22 cellular contexts compared by ENCODE assay signal in genomic region chr13:39900106-39900750, GRCh38.
DNase-seq lines count a peak whose midpoint lies in the region; ATAC-seq and TF ChIP-seq lines count a peak whose summit lies in the region.
"Had no signal": no experiment of that assay in that cellular context is flagged by ENCODE, and none has a peak within 500 bp of the region (broad histone marks: within the 10 kb centered on the region; RNA-seq: fewer than 3 reads in every experiment).

No MANE protein-coding gene starts in this region.

- H3K27ac ChIP-seq in A673 (ENCODE audit: low read depth, low read length, poor library complexity, severe bottlenecking) (no peak overlapping the region), hepatocyte (no peak overlapping the region)
- H3K27ac ChIP-seq: epithelial cell of prostate, heart left ventricle, neural progenitor cell, suprapubic skin had no signal

- intact Hi-C loops in A673 (cut with micrococcal nuclease; ENCODE audit: unreplicated experiment) = no loop called here

- H4K20me1 ChIP-seq in hepatocyte (ENCODE audit: insufficient read depth, poor library complexity, severe bottlenecking) = no peaks in the 10 kb centered on the region

- H3K27me3 ChIP-seq in A673 (replicated peaks; ENCODE audit: insufficient read depth, low read depth, low read length, poor library complexity) (no peaks in the 10 kb centered on the region), hepatocyte (no peaks in the 10 kb centered on the region)
- H3K27me3 ChIP-seq: adrenal gland, heart left ventricle, neural progenitor cell, sigmoid colon, suprapubic skin had no signal

- H3K9me3 ChIP-seq in A673 (ENCODE audit: low read depth, low read length, poor library complexity, severe bottlenecking) = no peaks in the 10 kb centered on the region
- no peaks in the 10 kb centered on the region for H3K9me3 ChIP-seq in hepatocyte (ENCODE audit: low read depth)
- H3K9me3 ChIP-seq: adrenal gland, Caco-2, heart left ventricle, sigmoid colon, suprapubic skin had no signal

- no peak overlapping the region for H3K4me2 ChIP-seq in hepatocyte
- H3K4me2 ChIP-seq: neural progenitor cell had no signal

- TF ChIP-seq CTCF in A673 (conservative IDR thresholded peaks at IDR 0.05; ENCODE audit: low read depth, low read length) (no peak), LNCaP clone FGC (IDR thresholded peaks at IDR 0.05; ENCODE audit: control insufficient read depth, extremely low read depth, insufficient read depth) (no peak), choroid plexus epithelial cell (conservative IDR thresholded peaks at IDR 0.05; ENCODE audit: low read depth, low read length) (peak; percentile 2), hepatocyte (IDR thresholded peaks at IDR 0.05; ENCODE audit: poor library complexity) (no peak)

- POLR2A ChIA-PET in A673 (lab: Charles Lee; ENCODE audit: low non-redundant PET) = interaction anchor here (0.6 kb wide), 1 partner anchor 59 kb away, joined by 6 read pairs; no protein-coding TSS in a partner anchor

- ATAC-seq in HG02981 (IDR thresholded peaks at IDR 0.05; ENCODE audit: unreplicated experiment) = no peak
- ATAC-seq: activated CD8-positive, alpha-beta T cell treated with anti-CD3 and anti-CD28 coated beads, Interleukin-2, amount 10 ng/mL, durations not matched to agents 7 days and 5 days had no signal

- H3K4me1 ChIP-seq in A673 (ENCODE audit: insufficient read depth, low read length, poor library complexity, severe bottlenecking) (no peaks in the 10 kb centered on the region), hepatocyte (ENCODE audit: insufficient read depth) (peaks cover 7% of the 10 kb centered on the region)
- H3K4me1 ChIP-seq: Caco-2, neural progenitor cell, suprapubic skin had no signal

- no peak overlapping the region for H2AFZ ChIP-seq in hepatocyte
- H2AFZ ChIP-seq: neural progenitor cell had no signal

- DNase-seq in A673 (ENCODE audit: low spot score) (peak; percentile 18), LNCaP clone FGC (ENCODE audit: low read depth) (peak; percentile 79), choroid plexus epithelial cell (ENCODE audit: low read depth) (peak; percentile 95), left kidney (ENCODE audit: low read depth, low spot score) (peak; percentile 9), T1000 (lab: John Stamatoyannopoulos, UW) (no peak), hepatocyte (ENCODE audit: low spot score) (no peak)
- no peak for DNase-seq in stimulated activated CD4-positive, alpha-beta T cell treated with anti-CD3 and anti-CD28 coated beads, Interleukin-2, amount 100 ng/mL, for 48 hours
- DNase-seq: activated B cell treated with CpG ODN at 0.5 μM for 24 hours; activated CD8-positive, alpha-beta T cell treated with anti-CD3 and anti-CD28 coated beads, Interleukin-2, amount 10 ng/mL, durations not matched to agents 7 days and 5 days; adrenal gland; AML-193; Caco-2; heart left ventricle; islet precursor cell; NCI-H1930; NK-92 treated with Interleukin-12 subunit alpha and Interleukin-12 subunit beta, amount 100 ng/mL, for 24 hours; sigmoid colon; stimulated activated CD4-positive, alpha-beta T cell treated with anti-CD3 and anti-CD28 coated beads, Interleukin-4, amount 100 ng/mL, for 1 hour had no signal

- WGBS in hepatocyte (ENCODE audit: low lambda C conversion rate, missing lambda C conversion rate) = 75% methylated on average over 4 of the region's 4 CpGs

- H3K4me3 ChIP-seq in A673 (ENCODE audit: low read depth, low read length, poor library complexity, severe bottlenecking) (no peak overlapping the region), LNCaP clone FGC (ENCODE audit: low read depth, low read length) (no peak overlapping the region), choroid plexus epithelial cell (ENCODE audit: low read depth, low read length) (no peak overlapping the region), hepatocyte (no peak overlapping the region)
- H3K4me3 ChIP-seq: adrenal gland, heart left ventricle, neural progenitor cell, sigmoid colon, suprapubic skin had no signal

- no TSS peak for BruUV-seq in A673 (replicated peaks; lab: Mats Ljungman, UMichigan)

- CTCF ChIA-PET in A673 (lab: Charles Lee) = no interaction called here

- H3K36me3 ChIP-seq in A673 (ENCODE audit: insufficient read depth, low read length, poor library complexity, severe bottlenecking) (no peaks in the 10 kb centered on the region), hepatocyte (replicated peaks; ENCODE audit: insufficient read depth, low read depth) (no peaks in the 10 kb centered on the region)
- H3K36me3 ChIP-seq: adrenal gland, heart left ventricle, neural progenitor cell, sigmoid colon, suprapubic skin had no signal

- H3K79me2 ChIP-seq in hepatocyte = no peaks in the 10 kb centered on the region

- H3K9me2 ChIP-seq in hepatocyte (replicated peaks; ENCODE audit: insufficient read depth) = no peaks in the 10 kb centered on the region

Comparison
In these comparisons a context has a peak if more than half of its experiments do, and no peak if none do; other contexts are left out.
1. DNase-seq: peak in A673 (single experiment), LNCaP clone FGC (single experiment), choroid plexus epithelial cell (single experiment) and left kidney (single experiment); none in stimulated activated CD4-positive, alpha-beta T cell treated with anti-CD3 and anti-CD28 coated beads, Interleukin-2, amount 100 ng/mL, for 48 hours (0 of 2), T1000 (single experiment) and hepatocyte (single experiment).